Comparison of ENCODE assay signal across 27 cellular contexts in genomic region chr4:61395754-61396153, GRCh38.
"Had no signal": no experiment of that assay in that cellular context is flagged by ENCODE, and none has a peak within 500 bp of the region (broad histone marks: within the 10 kb centered on the region; RNA-seq: fewer than 3 reads in every experiment).

No MANE protein-coding gene starts in this region.

- H2AFZ ChIP-seq: hepatocyte had no signal

- H3K27me3 ChIP-seq: esophagus muscularis mucosa, foreskin keratinocyte, gastroesophageal sphincter, heart left ventricle, hepatocyte, right atrium auricular region, stomach, thyroid gland, vagina had no signal

- H3K4me3 ChIP-seq: coronary artery, esophagus muscularis mucosa, gastroesophageal sphincter, heart left ventricle, hepatocyte, lung, mucosa of descending colon, prostate gland, right atrium auricular region, smooth muscle cell, stomach, thyroid gland, vagina had no signal

- H3K27ac Mint-ChIP-seq: memory B cell; naive B cell; natural killer cell treated with Interleukin-12 subunit alpha and Interleukin-12 subunit beta and Interleukin-15 and Interleukin-18, amount 100 ng/mL, for 72 hours; stimulated activated effector memory CD8-positive, alpha-beta T cell treated with anti-CD3 and anti-CD28 coated beads, Interleukin-12 subunit alpha, Interleukin-12 subunit beta, amount 100 ng/mL, for 72 hours had no signal

- H3K4me1 Mint-ChIP-seq: memory B cell; naive B cell; stimulated activated effector memory CD8-positive, alpha-beta T cell treated with anti-CD3 and anti-CD28 coated beads, Interleukin-12 subunit alpha, Interleukin-12 subunit beta, amount 100 ng/mL, for 72 hours had no signal

- DNase-seq: dermis blood vessel endothelial cell; effector memory CD4-positive, alpha-beta T cell; foreskin keratinocyte; heart left ventricle; kidney; mucosa of descending colon; naive B cell; stimulated activated CD4-positive, alpha-beta T cell treated with anti-CD3 and anti-CD28 coated beads, Interleukin-12 subunit alpha, Interleukin-12 subunit beta, amount 100 ng/mL, for 4 hours; stimulated activated CD4-positive, alpha-beta T cell treated with anti-CD3 and anti-CD28 coated beads, Interleukin-1b, Interleukin-23, amount 100 ng/mL, for 48 hours; stimulated activated CD4-positive, alpha-beta T cell treated with anti-CD3 and anti-CD28 coated beads, Interleukin-4, amount 100 ng/mL, for 24 hours; stimulated activated naive CD4-positive, alpha-beta T cell treated with Interleukin-2 at 50 U/mL for 16 hours; stomach; thyroid gland; trophoblast cell had no signal

- H3K36me3 ChIP-seq: esophagus muscularis mucosa, gastroesophageal sphincter, heart left ventricle, prostate gland, right atrium auricular region, stomach, thyroid gland, vagina had no signal

- H3K27me3 Mint-ChIP-seq: memory B cell; naive B cell; natural killer cell treated with Interleukin-12 subunit alpha and Interleukin-12 subunit beta and Interleukin-15 and Interleukin-18, amount 100 ng/mL, for 72 hours had no signal

- H3K9me3 ChIP-seq: esophagus muscularis mucosa, gastroesophageal sphincter, heart left ventricle, mucosa of descending colon, prostate gland, right atrium auricular region, stomach, thyroid gland, vagina had no signal

- H3K36me3 Mint-ChIP-seq: memory B cell; naive B cell; natural killer cell treated with Interleukin-12 subunit alpha and Interleukin-12 subunit beta and Interleukin-15 and Interleukin-18, amount 100 ng/mL, for 72 hours; stimulated activated effector memory CD8-positive, alpha-beta T cell treated with anti-CD3 and anti-CD28 coated beads, Interleukin-12 subunit alpha, Interleukin-12 subunit beta, amount 100 ng/mL, for 72 hours had no signal

- H3K4me2 ChIP-seq: hepatocyte, smooth muscle cell had no signal

- H3K4me1 ChIP-seq: esophagus muscularis mucosa, foreskin keratinocyte, gastroesophageal sphincter, prostate gland, right atrium auricular region, stomach, thyroid gland, vagina had no signal

- H3K79me2 ChIP-seq: hepatocyte had no signal

- H3K27ac ChIP-seq: coronary artery, esophagus muscularis mucosa, foreskin keratinocyte, gastroesophageal sphincter, heart left ventricle, hepatocyte, prostate gland, right atrium auricular region, stomach, thyroid gland, vagina had no signal

- H3K4me3 Mint-ChIP-seq: memory B cell; naive B cell; natural killer cell treated with Interleukin-12 subunit alpha and Interleukin-12 subunit beta and Interleukin-15 and Interleukin-18, amount 100 ng/mL, for 72 hours; neural crest cell; stimulated activated effector memory CD8-positive, alpha-beta T cell treated with anti-CD3 and anti-CD28 coated beads, Interleukin-12 subunit alpha, Interleukin-12 subunit beta, amount 100 ng/mL, for 72 hours had no signal
